18 cellular contexts compared by ENCODE assay signal in the genomic region with DNA sequence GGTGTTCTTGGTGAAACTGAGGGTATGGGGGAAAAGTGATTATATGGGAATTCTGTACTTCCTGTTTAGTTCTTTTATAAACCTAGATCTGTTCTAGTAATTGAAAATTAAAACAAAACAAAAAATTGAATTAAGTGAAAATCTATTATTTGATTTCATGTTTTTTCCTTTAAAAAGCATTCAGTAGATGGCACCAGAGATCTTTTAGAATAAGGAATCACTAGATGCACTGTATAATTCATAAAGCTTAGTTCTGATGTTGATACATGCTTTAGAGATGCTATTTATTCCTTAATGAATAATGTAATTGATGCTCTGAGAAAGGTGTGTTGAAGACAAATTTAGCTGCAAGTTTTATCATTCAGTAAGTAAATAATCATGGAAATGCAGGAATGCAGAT.
A peak's percentile ranks its signal among the peaks of the same experiment; 100 is the strongest.
DNase-seq lines count a peak whose midpoint lies in the region; ATAC-seq, FAIRE-seq and TF ChIP-seq lines count a peak whose summit lies in the region.
"Had no signal": no experiment of that assay in that cellular context is flagged by ENCODE, and none has a peak within 500 bp of the region (broad histone marks: within the 10 kb centered on the region; RNA-seq: fewer than 3 reads in every experiment).

No MANE protein-coding gene starts in this region.

- peak; percentile 5 for TF ChIP-seq CTCF in AG09319 (IDR thresholded peaks at IDR 0.05; ENCODE audit: low read depth, low read length)
- TF ChIP-seq CTCF in LNCAP (IDR thresholded peaks at IDR 0.05): peak; percentile 23; the same call in 1 of the 2 replicates

- no peak for ATAC-seq in esophagus mucosa
- no peak for ATAC-seq in HG03280 (IDR thresholded peaks at IDR 0.05; ENCODE audit: unreplicated experiment)
- ATAC-seq: activated CD8-positive, alpha-beta T cell treated with anti-CD3 and anti-CD28 coated beads for 36 hours; heart right ventricle; WTC11 had no signal

- DNase-seq in AG09319 (ENCODE audit: extremely low read depth, low read depth) (no peak), amniotic epithelial cell (ENCODE audit: low read depth) (peak; percentile 14), globus pallidus (ENCODE audit: low spot score) (peak; percentile 2), DMS79 (lab: John Stamatoyannopoulos, UW) (no peak), HTR-8/SVneo (ENCODE audit: insufficient read length, low spot score) (no peak)
- DNase-seq: activated CD8-positive, alpha-beta T cell treated with anti-CD3 and anti-CD28 coated beads for 36 hours; amygdala; Calu3; cortex of kidney; H9; heart right ventricle; NCI-H748 treated with DMSO at 0.1 percent for 48 hours; T-helper 1 cell had no signal

- no peak for FAIRE-seq in HTR-8/SVneo (lab: Jason Lieb, UNC)
- FAIRE-seq: keratinocyte had no signal

Comparison
In these comparisons a context has a peak if more than half of its experiments do, and no peak if none do; other contexts are left out.
1. DNase-seq: peak in amniotic epithelial cell (single experiment) and globus pallidus (single experiment); none in AG09319 (single experiment), DMS79 (single experiment) and HTR-8/SVneo (single experiment).